ENCODE assay signal across 1 cellular context in the genomic region with DNA sequence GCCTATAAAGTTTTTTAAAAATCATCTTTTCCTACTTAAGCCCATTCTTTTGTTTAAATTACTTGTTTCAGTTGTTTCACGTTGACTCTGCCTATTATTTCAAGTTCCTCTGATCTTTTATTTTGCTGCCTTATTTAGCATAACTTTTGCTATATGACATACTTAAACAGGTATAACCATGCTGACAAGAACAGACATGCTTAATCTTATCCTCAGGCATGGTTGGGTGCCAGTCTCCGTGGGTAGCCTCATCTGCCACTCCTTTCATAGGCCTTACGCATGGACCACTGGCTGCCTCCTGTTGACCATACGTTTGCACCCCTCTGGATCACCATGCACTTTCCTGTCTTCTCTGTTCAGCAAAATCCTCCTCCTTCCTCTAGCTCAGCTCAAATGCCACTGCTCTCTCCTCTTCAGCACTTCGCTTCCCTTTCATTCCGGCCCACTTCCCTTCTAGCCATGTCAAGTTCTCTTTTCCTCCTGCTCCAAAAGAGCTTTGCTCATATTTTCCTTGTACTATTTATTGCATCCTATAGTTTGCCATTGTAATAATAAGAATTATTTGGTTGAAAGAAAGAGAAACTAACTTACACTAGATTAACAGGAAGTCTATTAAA.
TF ChIP-seq lines count a peak whose summit lies in the region.

No MANE protein-coding gene starts in this region.

TF ChIP-seq in H1, 55 proteins besides CTCF, POLR2A, EP300 and RAD21:
- no peak for TF ChIP-seq HDAC6 (IDR thresholded peaks at IDR 0.05; ENCODE audit: low read depth, low read length)
- no peak for TF ChIP-seq KDM4A (IDR thresholded peaks at IDR 0.05; ENCODE audit: low read depth, low read length, severe bottlenecking)
- no peak for TF ChIP-seq RXRA (IDR thresholded peaks at IDR 0.05; ENCODE audit: insufficient read depth, low read depth, low read length)
- TF ChIP-seq PHF8 (conservative IDR thresholded peaks at IDR 0.05; ENCODE audit: low read depth, low read length): no peak
- no peak for TF ChIP-seq POU5F1 (IDR thresholded peaks at IDR 0.05; ENCODE audit: low read depth, low read length)
- TF ChIP-seq JUN (IDR thresholded peaks at IDR 0.05; ENCODE audit: low read depth, low read length): no peak
- TF ChIP-seq TBP (IDR thresholded peaks at IDR 0.05; ENCODE audit: low read depth, low read length): no peak
- TF ChIP-seq SIN3A (conservative IDR thresholded peaks at IDR 0.05 in 1 of 2, IDR thresholded peaks at IDR 0.05 in 1 of 2; ENCODE audit: low read depth in 1 of 2, low read length in 2 of 2): no peak
- no peak for TF ChIP-seq TEAD4 (IDR thresholded peaks at IDR 0.05; ENCODE audit: low read depth, low read length)
- TF ChIP-seq FOSL1 (IDR thresholded peaks at IDR 0.05; ENCODE audit: insufficient read depth, low read depth, low read length): no peak
- TF ChIP-seq, protein P1, sequence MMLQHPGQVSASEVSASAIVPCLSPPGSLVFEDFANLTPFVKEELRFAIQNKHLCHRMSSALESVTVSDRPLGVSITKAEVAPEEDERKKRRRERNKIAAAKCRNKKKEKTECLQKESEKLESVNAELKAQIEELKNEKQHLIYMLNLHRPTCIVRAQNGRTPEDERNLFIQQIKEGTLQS (IDR thresholded peaks at IDR 0.05; ENCODE audit: insufficient read depth, low read depth, low read length): no peak
- TF ChIP-seq TAF1 (IDR thresholded peaks at IDR 0.05; ENCODE audit: low read depth, low read length): no peak
- TF ChIP-seq YY1 (IDR thresholded peaks at IDR 0.05; ENCODE audit: low read depth, low read length): no peak
- TF ChIP-seq, protein P2, sequence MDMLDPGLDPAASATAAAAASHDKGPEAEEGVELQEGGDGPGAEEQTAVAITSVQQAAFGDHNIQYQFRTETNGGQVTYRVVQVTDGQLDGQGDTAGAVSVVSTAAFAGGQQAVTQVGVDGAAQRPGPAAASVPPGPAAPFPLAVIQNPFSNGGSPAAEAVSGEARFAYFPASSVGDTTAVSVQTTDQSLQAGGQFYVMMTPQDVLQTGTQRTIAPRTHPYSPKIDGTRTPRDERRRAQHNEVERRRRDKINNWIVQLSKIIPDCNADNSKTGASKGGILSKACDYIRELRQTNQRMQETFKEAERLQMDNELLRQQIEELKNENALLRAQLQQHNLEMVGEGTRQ (IDR thresholded peaks at IDR 0.05; ENCODE audit: low read length): no peak
- TF ChIP-seq SP2 (IDR thresholded peaks at IDR 0.05; ENCODE audit: low read length): no peak
- no peak for TF ChIP-seq E2F6 (IDR thresholded peaks at IDR 0.05)
- no peak for TF ChIP-seq ASH2L (IDR thresholded peaks at IDR 0.05; ENCODE audit: low read length)
- TF ChIP-seq MAX (IDR thresholded peaks at IDR 0.05): no peak
